Comparison of ENCODE assay signal across 8 cellular contexts in the genomic region with DNA sequence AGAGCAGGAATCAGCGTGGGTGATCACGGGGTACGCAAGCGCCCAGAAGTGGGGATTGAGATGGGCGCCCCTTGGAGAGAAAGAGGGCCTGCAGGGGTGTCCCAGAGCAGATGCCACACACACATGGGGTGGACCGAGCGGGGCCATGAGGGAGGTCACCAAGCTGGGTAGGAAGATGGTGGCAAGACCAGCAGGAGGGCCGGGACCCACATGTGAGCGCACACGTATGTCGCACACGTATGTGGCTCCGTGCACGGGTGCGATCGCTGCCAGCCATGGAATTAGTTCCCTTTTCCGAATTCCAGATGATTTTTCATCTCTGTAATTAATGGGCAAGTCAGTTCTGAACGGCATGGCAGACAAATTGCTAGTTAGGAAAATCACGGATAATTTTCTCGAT. TPM values are rescaled to one million over a fixed set of nuclear protein-coding genes. Genes with fewer than 3 reads are reported as not detected.
DNase-seq lines count a peak whose midpoint lies in the region; ATAC-seq and TF ChIP-seq lines count a peak whose summit lies in the region.
"Not testable (repeated sequence)": the region's sequence is repeated elsewhere in the genome, so short reads cannot be mapped to it uniquely, and the experiment has no call there.

No MANE protein-coding gene starts in this region.

- H2AFZ ChIP-seq in HCT116 (ENCODE audit: low read depth, low read length, poor library complexity, severe bottlenecking): not testable (repeated sequence)

- H3K4me3 Mint-ChIP-seq in CD4-positive, CD25-positive, alpha-beta regulatory T cell: peak overlapping the region; percentile 80 to 96 (median 88)
- peak overlapping the region; percentile 75 for H3K4me3 Mint-ChIP-seq in activated B cell treated with CpG ODN at 0.5 μM for 24 hours
- H3K4me3 Mint-ChIP-seq in activated naive CD4-positive, alpha-beta T cell treated with anti-CD3 and anti-CD28 coated beads for 36 hours: peak overlapping the region; percentile 69
- H3K4me3 Mint-ChIP-seq in natural killer cell treated with Interleukin-12 subunit alpha and Interleukin-12 subunit beta and Interleukin-15 and Interleukin-18, amount 100 ng/mL, for 72 hours: peak overlapping the region; percentile 71
- H3K4me3 Mint-ChIP-seq in stimulated activated effector memory CD8-positive, alpha-beta T cell treated with anti-CD3 and anti-CD28 coated beads, Interleukin-12 subunit alpha, Interleukin-12 subunit beta, amount 100 ng/mL, for 72 hours: peak overlapping the region; percentile 75

- not testable (repeated sequence) for H3K27me3 ChIP-seq in CD4-positive, CD25-positive, alpha-beta regulatory T cell (ENCODE audit: control insufficient read depth, insufficient read depth, low read length); HCT116 (ENCODE audit: insufficient read depth, low read length); dorsolateral prefrontal cortex

- H3K27me3 Mint-ChIP-seq in CD4-positive, CD25-positive, alpha-beta regulatory T cell: peaks cover 37% of the 10 kb centered on the region
- H3K27me3 Mint-ChIP-seq in activated B cell treated with CpG ODN at 0.5 μM for 24 hours: peaks cover 29% of the 10 kb centered on the region
- H3K27me3 Mint-ChIP-seq in activated naive CD4-positive, alpha-beta T cell treated with anti-CD3 and anti-CD28 coated beads for 36 hours (ENCODE audit: low read depth): peaks cover 10% of the 10 kb centered on the region
- not testable (repeated sequence) for H3K27me3 Mint-ChIP-seq in natural killer cell treated with Interleukin-12 subunit alpha and Interleukin-12 subunit beta and Interleukin-15 and Interleukin-18, amount 100 ng/mL, for 72 hours

- intact Hi-C loops in HCT116 (cut with micrococcal nuclease); activated B cell treated with CpG ODN at 0.5 μM for 24 hours (cut with micrococcal nuclease); activated naive CD4-positive, alpha-beta T cell treated with anti-CD3 and anti-CD28 coated beads for 36 hours (cut with micrococcal nuclease): not testable (repeated sequence)
- intact Hi-C loops in dorsolateral prefrontal cortex (cut with DNase I): loop anchor here (5.0 kb wide), 2 partner anchors 56 to 144 kb away; no protein-coding TSS in a partner anchor

- not testable (repeated sequence) for H3K27ac ChIP-seq in CD4-positive, CD25-positive, alpha-beta regulatory T cell (ENCODE audit: insufficient read depth, low read length, poor library complexity, severe bottlenecking); HCT116 (ENCODE audit: low read depth, low read length)
- peak overlapping the region in 27 of 59 donors; percentile 22 to 83 (median 71) for H3K27ac ChIP-seq in dorsolateral prefrontal cortex

- not testable (repeated sequence) for TF ChIP-seq CTCF in HCT116 (IDR thresholded peaks at IDR 0.05 in 2 of 3, conservative IDR thresholded peaks at IDR 0.05 in 1 of 3; ENCODE audit: borderline replicate concordance in 1 of 3, insufficient read depth in 1 of 3, low read depth in 2 of 3, low read length in 2 of 3); activated B cell treated with CpG ODN at 0.5 μM for 24 hours (IDR thresholded peaks at IDR 0.05); dorsolateral prefrontal cortex (IDR thresholded peaks at IDR 0.05 in 54 of 56, conservative IDR thresholded peaks at IDR 0.05 in 2 of 56; ENCODE audit: low read depth in 1 of 56, partially characterized antibody in 56 of 56)

- RAD21 ChIA-PET in HCT116 (lab: Charles Lee; ENCODE audit: low non-redundant PET in 1 of 2, low total read pairs in 2 of 2, uncharacterized antibody in 2 of 2, unreplicated experiment in 2 of 2): not testable (repeated sequence)

- H3K4me1 Mint-ChIP-seq in CD4-positive, CD25-positive, alpha-beta regulatory T cell: peaks cover 0 to 49% (median 16%) of the 10 kb centered on the region in 4 donors
- H3K4me1 Mint-ChIP-seq in activated B cell treated with CpG ODN at 0.5 μM for 24 hours: peaks cover 14% of the 10 kb centered on the region
- peaks cover 33% of the 10 kb centered on the region for H3K4me1 Mint-ChIP-seq in activated naive CD4-positive, alpha-beta T cell treated with anti-CD3 and anti-CD28 coated beads for 36 hours (ENCODE audit: low read depth)
- H3K4me1 Mint-ChIP-seq in natural killer cell treated with Interleukin-12 subunit alpha and Interleukin-12 subunit beta and Interleukin-15 and Interleukin-18, amount 100 ng/mL, for 72 hours (ENCODE audit: low read depth in 2 of 2): peaks cover 24 to 28% of the 10 kb centered on the region in 2 donors
- H3K4me1 Mint-ChIP-seq in stimulated activated effector memory CD8-positive, alpha-beta T cell treated with anti-CD3 and anti-CD28 coated beads, Interleukin-12 subunit alpha, Interleukin-12 subunit beta, amount 100 ng/mL, for 72 hours: peaks cover 54% of the 10 kb centered on the region

- H3K9me3 Mint-ChIP-seq in CD4-positive, CD25-positive, alpha-beta regulatory T cell; activated B cell treated with CpG ODN at 0.5 μM for 24 hours; activated naive CD4-positive, alpha-beta T cell treated with anti-CD3 and anti-CD28 coated beads for 36 hours; natural killer cell treated with Interleukin-12 subunit alpha and Interleukin-12 subunit beta and Interleukin-15 and Interleukin-18, amount 100 ng/mL, for 72 hours; stimulated activated effector memory CD8-positive, alpha-beta T cell treated with anti-CD3 and anti-CD28 coated beads, Interleukin-12 subunit alpha, Interleukin-12 subunit beta, amount 100 ng/mL, for 72 hours: not testable (repeated sequence)

- H3K4me1 ChIP-seq in CD4-positive, CD25-positive, alpha-beta regulatory T cell (ENCODE audit: control insufficient read depth, insufficient read depth, low read length, poor library complexity, severe bottlenecking): peaks cover 20% of the 10 kb centered on the region
- peaks cover 7 to 35% of the 10 kb centered on the region in 2 experiments; a peak in 3 of 4 replicates for H3K4me1 ChIP-seq in HCT116 (ENCODE audit: control insufficient read depth in 1 of 2, insufficient read depth in 2 of 2, low read length in 2 of 2)

- H3K9me2 ChIP-seq in HCT116 (ENCODE audit: insufficient read depth): not testable (repeated sequence)

- H3K4me3 ChIP-seq in CD4-positive, CD25-positive, alpha-beta regulatory T cell (ENCODE audit: low read depth, low read length); HCT116 (replicated peaks in 1 of 2; ENCODE audit: low read depth in 1 of 2, low read length in 2 of 2): not testable (repeated sequence)
- H3K4me3 ChIP-seq in dorsolateral prefrontal cortex (peak overlapping the region in 56 of 59 donors; percentile 10 to 81 (median 66)), iPS-18c (ENCODE audit: insufficient read depth, low read depth, low read length) (peak overlapping the region; percentile 65; the same call in 1 of the 2 replicates)

- POLR2A ChIA-PET in HCT116 (lab: Charles Lee): not testable (repeated sequence)
- POLR2A ChIA-PET in activated B cell treated with CpG ODN at 0.5 μM for 24 hours (lab: Charles Lee): interaction anchor here (0.5 kb wide), 1 partner anchor 71 kb away, joined by 5 read pairs; no protein-coding TSS in a partner anchor

- not testable (repeated sequence) for DNase-seq in CD4-positive, CD25-positive, alpha-beta regulatory T cell; HCT116 (ENCODE audit: low read depth, low spot score); activated B cell treated with CpG ODN at 0.5 μM for 24 hours; activated naive CD4-positive, alpha-beta T cell treated with anti-CD3 and anti-CD28 coated beads for 36 hours; dorsolateral prefrontal cortex; natural killer cell treated with Interleukin-12 subunit alpha and Interleukin-12 subunit beta and Interleukin-15 and Interleukin-18, amount 100 ng/mL, for 72 hours (ENCODE audit: low spot score); stimulated activated effector memory CD8-positive, alpha-beta T cell treated with anti-CD3 and anti-CD28 coated beads, Interleukin-12 subunit alpha, Interleukin-12 subunit beta, amount 100 ng/mL, for 72 hours (ENCODE audit: low spot score in 2 of 2)

- H3K4me2 ChIP-seq in HCT116 (ENCODE audit: low read length): peak overlapping the region; percentile 85; the same call in 1 of the 2 replicates

- TF ChIP-seq POLR2A in HCT116 (IDR thresholded peaks at IDR 0.05; ENCODE audit: borderline replicate concordance, extremely low read depth, insufficient read depth, insufficient read length): not testable (repeated sequence)

- not testable (repeated sequence) for H4K20me1 ChIP-seq in HCT116 (ENCODE audit: insufficient read depth)

- H3K36me3 Mint-ChIP-seq in CD4-positive, CD25-positive, alpha-beta regulatory T cell; activated B cell treated with CpG ODN at 0.5 μM for 24 hours (ENCODE audit: low read depth); activated naive CD4-positive, alpha-beta T cell treated with anti-CD3 and anti-CD28 coated beads for 36 hours (ENCODE audit: low read depth); natural killer cell treated with Interleukin-12 subunit alpha and Interleukin-12 subunit beta and Interleukin-15 and Interleukin-18, amount 100 ng/mL, for 72 hours: not testable (repeated sequence)
- H3K36me3 Mint-ChIP-seq in stimulated activated effector memory CD8-positive, alpha-beta T cell treated with anti-CD3 and anti-CD28 coated beads, Interleukin-12 subunit alpha, Interleukin-12 subunit beta, amount 100 ng/mL, for 72 hours: peaks cover 12% of the 10 kb centered on the region

- BruUV-seq in HCT116 (replicated peaks; lab: Mats Ljungman, UMichigan): not testable (repeated sequence)

- ATAC-seq in CD4-positive, CD25-positive, alpha-beta regulatory T cell (ENCODE audit: low read depth in 2 of 2); HCT116; activated B cell treated with CpG ODN at 0.5 μM for 24 hours (ENCODE audit: low read depth); natural killer cell treated with Interleukin-12 subunit alpha and Interleukin-12 subunit beta and Interleukin-15 and Interleukin-18, amount 100 ng/mL, for 72 hours; stimulated activated effector memory CD8-positive, alpha-beta T cell treated with anti-CD3 and anti-CD28 coated beads, Interleukin-12 subunit alpha, Interleukin-12 subunit beta, amount 100 ng/mL, for 72 hours: not testable (repeated sequence)

- not testable (repeated sequence) for TF ChIP-seq RAD21 in HCT116 (IDR thresholded peaks at IDR 0.05; ENCODE audit: low read depth)

- not testable (repeated sequence) for H3K9me3 ChIP-seq in CD4-positive, CD25-positive, alpha-beta regulatory T cell (ENCODE audit: control insufficient read depth in 2 of 2, low read length in 2 of 2); HCT116 (ENCODE audit: control insufficient read depth in 1 of 2, insufficient read depth in 1 of 2, low read depth in 1 of 2, low read length in 2 of 2); iPS-18c (ENCODE audit: control insufficient read depth, insufficient read depth, low read length)

- H3K79me2 ChIP-seq in HCT116 (ENCODE audit: insufficient read depth, low read length): peaks cover 71% of the 10 kb centered on the region

- peak overlapping the region in 1 of 3 donors; percentile 41 for H3K27ac Mint-ChIP-seq in CD4-positive, CD25-positive, alpha-beta regulatory T cell
- H3K27ac Mint-ChIP-seq in activated B cell treated with CpG ODN at 0.5 μM for 24 hours; activated naive CD4-positive, alpha-beta T cell treated with anti-CD3 and anti-CD28 coated beads for 36 hours; stimulated activated effector memory CD8-positive, alpha-beta T cell treated with anti-CD3 and anti-CD28 coated beads, Interleukin-12 subunit alpha, Interleukin-12 subunit beta, amount 100 ng/mL, for 72 hours: not testable (repeated sequence)
- H3K27ac Mint-ChIP-seq in natural killer cell treated with Interleukin-12 subunit alpha and Interleukin-12 subunit beta and Interleukin-15 and Interleukin-18, amount 100 ng/mL, for 72 hours: peak overlapping the region; percentile 1 to 47

- CTCF ChIA-PET in HCT116 (lab: Charles Lee); activated B cell treated with CpG ODN at 0.5 μM for 24 hours (lab: Charles Lee): not testable (repeated sequence)
- CTCF ChIA-PET in activated naive CD4-positive, alpha-beta T cell treated with anti-CD3 and anti-CD28 coated beads for 36 hours (lab: Charles Lee): interaction anchor here (0.8 to 5.6 kb wide), 2 partner anchors 105 to 144 kb away, joined by 6 to 56 read pairs; no protein-coding TSS in a partner anchor

- H3K36me3 ChIP-seq in CD4-positive, CD25-positive, alpha-beta regulatory T cell (ENCODE audit: control insufficient read depth, insufficient read depth, low read length); HCT116 (ENCODE audit: control insufficient read depth in 1 of 2, insufficient read depth in 2 of 2, low read length in 2 of 2): not testable (repeated sequence)

- not testable (repeated sequence) for H3K9ac ChIP-seq in HCT116 (ENCODE audit: low read length)

RNA-seq across cellular contexts. Expression of gene ADGRL1, which starts 2.2 kb away (rescaled TPM):
- 8.2 TPM for total RNA-seq in CD4-positive, CD25-positive, alpha-beta regulatory T cell
- under 1 TPM in 3 of 4 donors, not detected in 1; 0.21 to 0.40 (median 0.29) TPM for polyA plus RNA-seq in CD4-positive, CD25-positive, alpha-beta regulatory T cell
- total RNA-seq in HCT116 (2021; ENCODE audit: unreplicated experiment): 88.6 TPM
- 47.2 and 54.8 TPM in 2 replicates for polyA plus RNA-seq in HCT116 (2012)
- 1.4 and 2.7 TPM in 2 replicates for total RNA-seq in activated B cell treated with CpG ODN at 0.5 μM for 24 hours
- 10 to 100 TPM; 13.5 to 14.6 TPM for total RNA-seq in activated naive CD4-positive, alpha-beta T cell treated with anti-CD3 and anti-CD28 coated beads for 36 hours
- total RNA-seq in dorsolateral prefrontal cortex: 100 to 1,000 TPM in 119 of 120 experiments, 10 to 100 TPM in 1; 90.1 to 295 (median 174) TPM
- 1 to 10 TPM; 6.5 to 8.2 TPM for total RNA-seq in natural killer cell treated with Interleukin-12 subunit alpha and Interleukin-12 subunit beta and Interleukin-15 and Interleukin-18, amount 100 ng/mL, for 72 hours
